ENCODE assay signal across 35 cellular contexts in the genomic region with DNA sequence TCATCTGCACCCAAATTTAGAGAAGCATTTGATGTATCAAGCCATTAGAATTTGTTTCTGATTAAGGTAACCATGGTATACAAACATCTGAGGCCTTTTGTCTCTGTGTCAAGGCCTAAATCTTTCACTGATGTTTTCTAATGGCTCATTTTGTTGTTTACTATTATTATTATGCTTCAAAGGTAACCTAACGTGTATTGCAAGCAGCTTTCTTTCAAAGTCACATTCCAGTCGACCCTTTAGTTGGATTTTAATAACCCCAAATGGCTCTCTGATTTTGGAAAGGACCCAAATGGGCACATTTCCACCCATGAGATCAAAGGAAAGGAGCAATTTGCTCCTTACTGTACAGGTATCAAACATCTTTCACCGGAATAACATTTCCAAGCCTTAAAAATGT. TPM values are rescaled to one million over a fixed set of nuclear protein-coding genes. Genes with fewer than 3 reads are reported as not detected.
"Had no signal": no experiment of that assay in that cellular context is flagged by ENCODE, and none has a peak within 500 bp of the region (broad histone marks: within the 10 kb centered on the region; RNA-seq: fewer than 3 reads in every experiment).

No MANE protein-coding gene starts in this region.

- H3K79me2 ChIP-seq: hepatocyte had no signal

- DNase-seq: activated B cell treated with CpG ODN at 0.5 μM for 24 hours; activated CD4-positive, alpha-beta T cell treated with anti-CD3 and anti-CD28 coated beads for 48 hours; activated CD4-positive, alpha-beta T cell treated with anti-CD3 and anti-CD28 coated beads, Interleukin-2, amount 50 U/mL, for 1 hour; activated CD4-positive, alpha-beta T cell treated with anti-CD3 and anti-CD28 coated beads, Interleukin-2, amount 50 U/mL, for 48 hours; activated CD8-positive, alpha-beta memory T cell treated with anti-CD3 and anti-CD28 coated beads for 24 hours; activated CD8-positive, alpha-beta T cell treated with anti-CD3 and anti-CD28 coated beads for 36 hours; activated effector memory CD4-positive, alpha-beta T cell treated with anti-CD3 and anti-CD28 coated beads, Interleukin-2, amount 50 U/mL, for 16 hours; activated naive CD4-positive, alpha-beta T cell treated with anti-CD3 and anti-CD28 coated beads for 36 hours; activated naive CD8-positive, alpha-beta T cell treated with anti-CD3 and anti-CD28 coated beads for 36 hours; activated naive CD8-positive, alpha-beta T cell treated with anti-CD3 and anti-CD28 coated beads, Interleukin-2, amount 50 U/mL, for 24 hours; activated T-cell treated with anti-CD3 and anti-CD28 coated beads, Interleukin-2, amount 50 U/mL, for 48 hours; adrenal gland; amygdala; aorta; body of pancreas; caudate nucleus; cortex of kidney; dermis blood vessel endothelial cell; effector CD8-positive, alpha-beta T cell; esophagus squamous epithelium; foreskin melanocyte; heart right ventricle; T1000; WERI-Rb-1 had no signal

- H3K36me3 ChIP-seq: adrenal gland, esophagus squamous epithelium, WERI-Rb-1 had no signal

- H2AFZ ChIP-seq: hepatocyte had no signal

- H3K27ac Mint-ChIP-seq: activated B cell treated with CpG ODN at 0.5 μM for 24 hours; activated CD8-positive, alpha-beta T cell treated with anti-CD3 and anti-CD28 coated beads for 36 hours; activated naive CD4-positive, alpha-beta T cell treated with anti-CD3 and anti-CD28 coated beads for 36 hours; activated naive CD4-positive, alpha-beta T cell treated with anti-CD3 and anti-CD28 coated beads, Interleukin-2, amount 50 U/mL, for 24 hours; activated naive CD8-positive, alpha-beta T cell treated with anti-CD3 and anti-CD28 coated beads for 36 hours; activated naive CD8-positive, alpha-beta T cell treated with anti-CD3 and anti-CD28 coated beads, Interleukin-2, amount 50 U/mL, for 24 hours; activated T-helper 1 cell treated with anti-CD3 and anti-CD28 coated beads, Interleukin-12 subunit alpha, Interleukin-12 subunit beta, Interleukin-2, Interleukin-4 antibody, amounts not matched to agents 30 ng/mL and 10 ng/mL and 1 ng/mL, durations not matched to agents 14 hours and 24 hours and 36 hours; activated T-helper 2 cell treated with anti-CD3 and anti-CD28 coated beads, Interferon-gamma antibody, Interleukin-2, Interleukin-4, amounts not matched to agents 10 μg/mL and 5 μg/mL and 100 μg/mL, durations not matched to agents 14 hours and 24 hours and 36 hours; T-helper 2 cell treated with Interferon-gamma antibody and Interleukin-4, amounts not matched to agents 5 μg/mL and 100 μg/mL, for 36 hours had no signal

- H3K27me3 Mint-ChIP-seq: activated B cell treated with CpG ODN at 0.5 μM for 24 hours had no signal

- H3K4me1 ChIP-seq: body of pancreas, esophagus squamous epithelium, gastroesophageal sphincter had no signal

- H3K9me3 Mint-ChIP-seq: activated naive CD4-positive, alpha-beta T cell treated with anti-CD3 and anti-CD28 coated beads, Interleukin-2, amount 50 U/mL, for 24 hours had no signal

- H3K27ac ChIP-seq: adrenal gland, body of pancreas, epithelial cell of prostate, esophagus squamous epithelium, gastroesophageal sphincter, heart right ventricle, hepatocyte, WERI-Rb-1 had no signal

- H3K4me3 ChIP-seq: adrenal gland, body of pancreas, esophagus squamous epithelium, gastroesophageal sphincter, heart right ventricle, hepatocyte had no signal

- H3K4me3 Mint-ChIP-seq: activated B cell treated with CpG ODN at 0.5 μM for 24 hours; activated CD8-positive, alpha-beta T cell treated with anti-CD3 and anti-CD28 coated beads for 36 hours; activated naive CD4-positive, alpha-beta T cell treated with anti-CD3 and anti-CD28 coated beads for 36 hours; activated naive CD4-positive, alpha-beta T cell treated with anti-CD3 and anti-CD28 coated beads, Interleukin-2, amount 50 U/mL, for 24 hours; activated naive CD8-positive, alpha-beta T cell treated with anti-CD3 and anti-CD28 coated beads for 36 hours; activated naive CD8-positive, alpha-beta T cell treated with anti-CD3 and anti-CD28 coated beads, Interleukin-2, amount 50 U/mL, for 24 hours; activated T-helper 1 cell treated with anti-CD3 and anti-CD28 coated beads, Interleukin-12 subunit alpha, Interleukin-12 subunit beta, Interleukin-2, Interleukin-4 antibody, amounts not matched to agents 30 ng/mL and 10 ng/mL and 1 ng/mL, durations not matched to agents 14 hours and 24 hours and 36 hours; T-helper 2 cell treated with Interferon-gamma antibody and Interleukin-4, amounts not matched to agents 5 μg/mL and 100 μg/mL, for 36 hours had no signal

- H3K36me3 Mint-ChIP-seq: activated naive CD4-positive, alpha-beta T cell treated with anti-CD3 and anti-CD28 coated beads, Interleukin-2, amount 50 U/mL, for 24 hours had no signal

- H3K27me3 ChIP-seq: adrenal gland, body of pancreas, esophagus squamous epithelium, gastroesophageal sphincter, heart right ventricle, hepatocyte had no signal

- H3K4me2 ChIP-seq: hepatocyte had no signal

- ATAC-seq: activated CD4-positive, CD25-positive, alpha-beta regulatory T cell treated with anti-CD3 and anti-CD28 coated beads, Interleukin-2, amount 50 U/mL, for 24 hours; activated CD8-positive, alpha-beta T cell treated with anti-CD3 and anti-CD28 coated beads for 36 hours; activated naive CD8-positive, alpha-beta T cell treated with anti-CD3 and anti-CD28 coated beads, Interleukin-2, amount 50 U/mL, for 24 hours; body of pancreas; gastroesophageal sphincter; heart right ventricle had no signal

- H3K9me3 ChIP-seq: body of pancreas, gastroesophageal sphincter had no signal

RNA-seq across cellular contexts. Expression of a gene that starts 46.7 kb away (rescaled TPM):
- total RNA-seq: activated CD8-positive, alpha-beta T cell treated with anti-CD3 and anti-CD28 coated beads for 36 hours; activated naive CD4-positive, alpha-beta T cell treated with anti-CD3 and anti-CD28 coated beads for 36 hours; activated naive CD8-positive, alpha-beta T cell treated with anti-CD3 and anti-CD28 coated beads for 36 hours; activated T-helper 1 cell treated with anti-CD3 and anti-CD28 coated beads, Interleukin-12 subunit alpha, Interleukin-12 subunit beta, Interleukin-2, Interleukin-4 antibody, amounts not matched to agents 30 ng/mL and 10 ng/mL and 1 ng/mL, durations not matched to agents 14 hours and 24 hours and 36 hours; activated T-helper 2 cell treated with anti-CD3 and anti-CD28 coated beads, Interferon-gamma antibody, Interleukin-2, Interleukin-4, amounts not matched to agents 10 μg/mL and 5 μg/mL and 100 μg/mL, durations not matched to agents 14 hours and 24 hours and 36 hours; aorta; body of pancreas; chondrocyte; dermis blood vessel endothelial cell; endothelial cell of umbilical vein; glomerular endothelial cell; heart right ventricle had no signal
